In genomic region chr15:34279341-34279740, GRCh38 we compare ENCODE assay signal across 19 cellular contexts. TPM values are rescaled to one million over a fixed set of nuclear protein-coding genes. Genes with fewer than 3 reads are reported as not detected.
DNase-seq lines count a peak whose midpoint lies in the region; ATAC-seq and TF ChIP-seq lines count a peak whose summit lies in the region.
"Had no signal": no experiment of that assay in that cellular context is flagged by ENCODE, and none has a peak within 500 bp of the region (broad histone marks: within the 10 kb centered on the region; RNA-seq: fewer than 3 reads in every experiment).

No MANE protein-coding gene starts in this region.

- DNase-seq in heart right ventricle = no peak
- DNase-seq in right atrium auricular region (ENCODE audit: low spot score) = no peak
- no peak for DNase-seq in RWPE2 (ENCODE audit: low spot score)
- DNase-seq in fibroblast of the aortic adventitia (ENCODE audit: low read depth) = peak; percentile 75
- DNase-seq in kidney glomerular epithelial cell (lab: John Stamatoyannopoulos, UW) = no peak
- DNase-seq in activated naive CD4-positive, alpha-beta T cell treated with anti-CD3 and anti-CD28 coated beads, Interleukin-2, amount 50 U/mL, for 72 hours (ENCODE audit: low spot score in 2 of 2) = no peak
- no peak for DNase-seq in activated T-cell treated with anti-CD3 and anti-CD28 coated beads, Interleukin-2, amount 50 U/mL, for 72 hours
- DNase-seq: ACHN; BE2C; CD8-positive, alpha-beta memory T cell; DND-41; GDM1; KG1; NCI-H1092 treated with DMSO at 0.1 percent for 48 hours; NCI-H1694; NCI-H2107; NCI-H226; NCI-H69; SHP77 treated with DMSO at 0.1 percent for 48 hours had no signal

- H3K36me3 Mint-ChIP-seq in activated naive CD4-positive, alpha-beta T cell treated with anti-CD3 and anti-CD28 coated beads, Interleukin-2, amount 50 U/mL, for 72 hours = no peaks in the 10 kb centered on the region
- no peaks in the 10 kb centered on the region for H3K36me3 Mint-ChIP-seq in activated T-cell treated with anti-CD3 and anti-CD28 coated beads, Interleukin-2, amount 50 U/mL, for 72 hours (ENCODE audit: insufficient read depth in 2 of 2)

- H3K27me3 Mint-ChIP-seq in activated T-cell treated with anti-CD3 and anti-CD28 coated beads, Interleukin-2, amount 50 U/mL, for 72 hours (ENCODE audit: low read depth) = no peaks in the 10 kb centered on the region
- H3K27me3 Mint-ChIP-seq: CD8-positive, alpha-beta memory T cell had no signal

- peak in 5 of 8 donors; percentile 28 to 85 (median 68) for ATAC-seq in heart right ventricle
- ATAC-seq in RWPE2 (ENCODE audit: low read depth) = 0 out of 3 replicates have a peak, but pooled peaks have one; percentile 18
- ATAC-seq in activated naive CD4-positive, alpha-beta T cell treated with anti-CD3 and anti-CD28 coated beads, Interleukin-2, amount 50 U/mL, for 72 hours = no peak
- no peak for ATAC-seq in activated T-cell treated with anti-CD3 and anti-CD28 coated beads, Interleukin-2, amount 50 U/mL, for 72 hours (replicated peaks in 1 of 2)

- H3K4me1 ChIP-seq in heart right ventricle (peaks cover 0 to 23% (median 0%) of the 10 kb centered on the region in 9 donors), right atrium auricular region (no peaks in the 10 kb centered on the region), RWPE2 (ENCODE audit: insufficient read depth, poor library complexity, severe bottlenecking) (peaks cover 33% of the 10 kb centered on the region)
- H3K4me1 ChIP-seq: BE2C had no signal

- H3K4me1 Mint-ChIP-seq in activated T-cell treated with anti-CD3 and anti-CD28 coated beads, Interleukin-2, amount 50 U/mL, for 72 hours (ENCODE audit: low read depth) = peaks cover 7% of the 10 kb centered on the region

- no peak overlapping the region for H3K4me3 Mint-ChIP-seq in activated T-cell treated with anti-CD3 and anti-CD28 coated beads, Interleukin-2, amount 50 U/mL, for 72 hours
- H3K4me3 Mint-ChIP-seq: CD8-positive, alpha-beta memory T cell had no signal

- H3K27me3 ChIP-seq in heart right ventricle (no peaks in the 10 kb centered on the region), right atrium auricular region (no peaks in the 10 kb centered on the region), RWPE2 (ENCODE audit: insufficient read depth, poor library complexity, severe bottlenecking) (no peaks in the 10 kb centered on the region)
- H3K27me3 ChIP-seq: BE2C had no signal

- H3K27ac ChIP-seq in heart right ventricle (peak overlapping the region in 1 of 10 donors; percentile 56), right atrium auricular region (no peak overlapping the region), RWPE2 (ENCODE audit: poor library complexity, severe bottlenecking) (no peak overlapping the region)

- 67 to 82% methylated on average over 2 of the region's 2 CpGs for WGBS in heart right ventricle, 2 donors

- intact Hi-C loops in heart right ventricle (cut with DNase I) = loop anchor here in 2 of 10 donors (5.0 to 10.0 kb wide), 2 partner anchors 38 to 45 kb away; no protein-coding TSS in a partner anchor

- H3K36me3 ChIP-seq in heart right ventricle (peaks cover 0 to 7% (median 0%) of the 10 kb centered on the region in 9 donors), right atrium auricular region (no peaks in the 10 kb centered on the region), RWPE2 (ENCODE audit: low read depth) (no peaks in the 10 kb centered on the region)
- H3K36me3 ChIP-seq: BE2C had no signal

- no peak for TF ChIP-seq CTCF in heart right ventricle (IDR thresholded peaks at IDR 0.05)
- TF ChIP-seq CTCF in right atrium auricular region (IDR thresholded peaks at IDR 0.05) = no peak
- no peak for TF ChIP-seq CTCF in RWPE2 (IDR thresholded peaks at IDR 0.05; ENCODE audit: poor library complexity, severe bottlenecking)
- no peak for TF ChIP-seq CTCF in fibroblast of the aortic adventitia (IDR thresholded peaks at IDR 0.05; ENCODE audit: insufficient read depth, low read length)

- H3K9me3 ChIP-seq in heart right ventricle (no peaks in the 10 kb centered on the region), right atrium auricular region (no peaks in the 10 kb centered on the region), RWPE2 (ENCODE audit: severe bottlenecking) (no peaks in the 10 kb centered on the region)
- H3K9me3 ChIP-seq: BE2C had no signal

- H3K27ac Mint-ChIP-seq in activated naive CD4-positive, alpha-beta T cell treated with anti-CD3 and anti-CD28 coated beads, Interleukin-2, amount 50 U/mL, for 72 hours = no peak overlapping the region
- H3K27ac Mint-ChIP-seq in activated T-cell treated with anti-CD3 and anti-CD28 coated beads, Interleukin-2, amount 50 U/mL, for 72 hours = no peak overlapping the region

- H3K4me3 ChIP-seq in heart right ventricle (no peak overlapping the region), right atrium auricular region (no peak overlapping the region), RWPE2 (ENCODE audit: severe bottlenecking) (no peak overlapping the region), fibroblast of the aortic adventitia (ENCODE audit: low read depth, low read length) (no peak overlapping the region)

- H3K9me3 Mint-ChIP-seq in activated naive CD4-positive, alpha-beta T cell treated with anti-CD3 and anti-CD28 coated beads, Interleukin-2, amount 50 U/mL, for 72 hours = no peaks in the 10 kb centered on the region
- H3K9me3 Mint-ChIP-seq in activated T-cell treated with anti-CD3 and anti-CD28 coated beads, Interleukin-2, amount 50 U/mL, for 72 hours = no peaks in the 10 kb centered on the region
- H3K9me3 Mint-ChIP-seq: CD8-positive, alpha-beta memory T cell had no signal

RNA-seq across cellular contexts. Expression of gene EMC4, which starts 54.5 kb away (rescaled TPM):
- 100 to 1,000 TPM in 1 of 10 donors, 10 to 100 TPM in 9; 67.9 to 107 (median 80.9) TPM for total RNA-seq in heart right ventricle
- polyA plus RNA-seq in heart right ventricle = 100 to 1,000 TPM; 143 to 152 TPM
- total RNA-seq in right atrium auricular region = 100 to 1,000 TPM; 120 TPM
- 121 and 129 TPM in 2 replicates for total RNA-seq in fibroblast of the aortic adventitia (ENCODE audit: low replicate concordance)
- total RNA-seq in activated naive CD4-positive, alpha-beta T cell treated with anti-CD3 and anti-CD28 coated beads, Interleukin-2, amount 50 U/mL, for 72 hours = 100 to 1,000 TPM in 1 of 2 donors, 10 to 100 TPM in 1; 90.4 to 107 TPM
- 10 to 100 TPM; 74.6 to 85.0 TPM for total RNA-seq in activated T-cell treated with anti-CD3 and anti-CD28 coated beads, Interleukin-2, amount 50 U/mL, for 72 hours

RNA-seq across cellular contexts. Expression of gene SLC12A6, which starts 58.2 kb away (rescaled TPM):
- total RNA-seq in heart right ventricle (10 to 100 TPM; 20.0 to 33.6 (median 26.0) TPM), right atrium auricular region (10 to 100 TPM; 21.1 to 21.6 TPM), fibroblast of the aortic adventitia (ENCODE audit: low replicate concordance) (29.4 and 47.3 TPM in 2 replicates)
- 1 to 10 TPM; 3.4 to 8.7 TPM for polyA plus RNA-seq in heart right ventricle
- 10 to 100 TPM; 29.9 to 45.1 TPM for total RNA-seq in activated naive CD4-positive, alpha-beta T cell treated with anti-CD3 and anti-CD28 coated beads, Interleukin-2, amount 50 U/mL, for 72 hours
- total RNA-seq in activated T-cell treated with anti-CD3 and anti-CD28 coated beads, Interleukin-2, amount 50 U/mL, for 72 hours = 10 to 100 TPM; 25.0 to 31.3 TPM

Comparison
In these comparisons a context has a peak if more than half of its experiments do, and no peak if none do; other contexts are left out.
1. ATAC-seq: peak in heart right ventricle (5 of 8) and RWPE2 (single experiment); none in activated naive CD4-positive, alpha-beta T cell treated with anti-CD3 and anti-CD28 coated beads, Interleukin-2, amount 50 U/mL, for 72 hours (0 of 2) and activated T-cell treated with anti-CD3 and anti-CD28 coated beads, Interleukin-2, amount 50 U/mL, for 72 hours (0 of 2).